Comparison of ENCODE assay signal across 8 cellular contexts in genomic region chr5:66987949-66988838, GRCh38.
DNase-seq lines count a peak whose midpoint lies in the region; ATAC-seq, FAIRE-seq and TF ChIP-seq lines count a peak whose summit lies in the region.

No MANE protein-coding gene starts in this region.

- no peak overlapping the region for H2AFZ ChIP-seq in K562 (ENCODE audit: low read depth, low read length)

- TF ChIP-seq RAD21 in K562 (CRISPR knock-in tag; conservative IDR thresholded peaks at IDR 0.05 in 1 of 2, IDR thresholded peaks at IDR 0.05 in 1 of 2) = peak; percentile 69 to 82

- CTCF ChIA-PET in K562 (lab: Yijun Ruan, JAX; ENCODE audit: low intra/inter-chr PET ratio) = interaction anchor here (0.6 to 1.5 kb wide), 3 partner anchors 26 to 221 kb away, joined by 3 to 5 read pairs (median 4); no protein-coding TSS in a partner anchor

- TF ChIP-seq EP300 in K562 (IDR thresholded peaks at IDR 0.05; ENCODE audit: low read length) = no peak

- no TSS peak for BruUV-seq in K562 (replicated peaks; lab: Mats Ljungman, UMichigan)

- no peaks in the 10 kb centered on the region for H3K9me3 ChIP-seq in K562 (replicated peaks; ENCODE audit: control insufficient read depth, insufficient read depth, low read depth, low read length)

- H3K9ac ChIP-seq in K562 (ENCODE audit: insufficient read depth in 1 of 2, low read depth in 2 of 2, low read length in 2 of 2) = no peak overlapping the region

- no peaks in the 10 kb centered on the region for H3K79me2 ChIP-seq in K562 (ENCODE audit: control insufficient read depth, insufficient read depth, low read length)

- no peak overlapping the region for H3K4me3 ChIP-seq in K562

- H3K9me1 ChIP-seq in K562 (ENCODE audit: control insufficient read depth, insufficient read depth, low read length) = no peaks in the 10 kb centered on the region

- no peaks in the 10 kb centered on the region for H4K20me1 ChIP-seq in K562 (replicated peaks; ENCODE audit: control insufficient read depth, insufficient read depth, low read length)

- H3K4me2 ChIP-seq in K562 (ENCODE audit: insufficient read depth, low read length) = no peak overlapping the region

- no peak overlapping the region for H3K27ac ChIP-seq in K562 (ENCODE audit: extremely low read depth, low read depth, low read length)

- TF ChIP-seq POLR2A in K562 (conservative IDR thresholded peaks at IDR 0.05) = no peak

- ATAC-seq in GM21390 (IDR thresholded peaks at IDR 0.05; ENCODE audit: unreplicated experiment) (peak; percentile 55), K562 (peak; percentile 82), GM18519 (IDR thresholded peaks at IDR 0.05; ENCODE audit: low FRiP score, unreplicated experiment) (no peak), HG03135 (IDR thresholded peaks at IDR 0.05; ENCODE audit: unreplicated experiment) (no peak)

- DNase-seq in DMS 273 treated with DMSO at 0.1 percent for 48 hours (lab: John Stamatoyannopoulos, UW) = peak; percentile 41
- peak; percentile 48 for DNase-seq in NCI-H1694 (lab: John Stamatoyannopoulos, UW)
- peak; percentile 30 to 55 (median 42) for DNase-seq in K562 (ENCODE audit: extremely low read depth in 1 of 4, low spot score in 3 of 4)
- DNase-seq in kidney glomerular epithelial cell (lab: John Stamatoyannopoulos, UW) = peak; percentile 13
- DNase-seq in HPDE6-E6E7 (ENCODE audit: extremely low spot score) = no peak

- 30% methylated on average over 3 of the region's 3 CpGs for WGBS in K562 (ENCODE audit: insufficient coverage, low coverage, missing lambda C conversion rate)

- intact Hi-C loops in K562 (cut with micrococcal nuclease) = loop anchor here (1.0 to 5.0 kb wide), 2 partner anchors 161 to 219 kb away; no protein-coding TSS in a partner anchor

- in situ Hi-C loops in K562 (cut with MboI) = no loop called here

- POLR2A ChIA-PET in K562 (lab: Yijun Ruan, JAX) = interaction anchor here (1.1 kb wide), 1 partner anchor 27 kb away, joined by 3 read pairs; no protein-coding TSS in a partner anchor

- H3K36me3 ChIP-seq in K562 (ENCODE audit: control insufficient read depth, insufficient read depth, low read length) = no peaks in the 10 kb centered on the region

- peaks cover 0 to 9% of the 10 kb centered on the region in 2 experiments; a peak in 2 of 5 replicates for H3K27me3 ChIP-seq in K562 (ENCODE audit: control insufficient read depth in 2 of 2, insufficient read depth in 2 of 2, low read length in 2 of 2)

- no peaks in the 10 kb centered on the region for H3K4me1 ChIP-seq in K562 (replicated peaks in 1 of 2; ENCODE audit: control insufficient read depth in 2 of 2, insufficient read depth in 2 of 2, low read length in 2 of 2)

- peak; percentile 85 for FAIRE-seq in K562 (lab: Jason Lieb, UNC)

- peak; percentile 48 to 77 (median 71); a peak in 5 of 6 replicates for TF ChIP-seq CTCF in K562 (IDR thresholded peaks at IDR 0.05 in 2 of 3, conservative IDR thresholded peaks at IDR 0.05 in 1 of 3; ENCODE audit: insufficient read depth in 2 of 3, low read depth in 1 of 3, low read length in 3 of 3)

TF ChIP-seq in K562, 482 proteins besides CTCF, POLR2A, EP300 and RAD21:
- TF ChIP-seq MNT (conservative IDR thresholded peaks at IDR 0.05) = 0 out of 4 replicates have a peak, but pooled peaks of 1 of the 2 experiments have one; percentile 30
- TF ChIP-seq FOXJ2 (tag; IDR thresholded peaks at IDR 0.05) = 0 out of 2 replicates have a peak, but pooled peaks have one; percentile 21
- TF ChIP-seq BCOR (IDR thresholded peaks at IDR 0.05) = 0 out of 2 replicates have a peak, but pooled peaks have one; percentile 19
- TF ChIP-seq, protein P1, sequence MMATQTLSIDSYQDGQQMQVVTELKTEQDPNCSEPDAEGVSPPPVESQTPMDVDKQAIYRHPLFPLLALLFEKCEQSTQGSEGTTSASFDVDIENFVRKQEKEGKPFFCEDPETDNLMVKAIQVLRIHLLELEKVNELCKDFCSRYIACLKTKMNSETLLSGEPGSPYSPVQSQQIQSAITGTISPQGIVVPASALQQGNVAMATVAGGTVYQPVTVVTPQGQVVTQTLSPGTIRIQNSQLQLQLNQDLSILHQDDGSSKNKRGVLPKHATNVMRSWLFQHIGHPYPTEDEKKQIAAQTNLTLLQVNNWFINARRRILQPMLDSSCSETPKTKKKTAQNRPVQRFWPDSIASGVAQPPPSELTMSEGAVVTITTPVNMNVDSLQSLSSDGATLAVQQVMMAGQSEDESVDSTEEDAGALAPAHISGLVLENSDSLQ (IDR thresholded peaks at IDR 0.05) = 0 out of 2 replicates have a peak, but pooled peaks have one; percentile 38
- TF ChIP-seq ZNF76 (CRISPR knock-in tag; IDR thresholded peaks at IDR 0.05; ENCODE audit: borderline replicate concordance) = no peak
- TF ChIP-seq BHLHE40 (IDR thresholded peaks at IDR 0.05; ENCODE audit: low read length) = peak; percentile 69
- no peak for TF ChIP-seq ARHGAP35 (IDR thresholded peaks at IDR 0.05; ENCODE audit: partially characterized antibody)
- peak; percentile 20; the same call in 1 of the 2 replicates for TF ChIP-seq SMC3 (conservative IDR thresholded peaks at IDR 0.05; ENCODE audit: insufficient read depth, low read depth, low read length)
- 0 out of 2 replicates have a peak, but pooled peaks have one; percentile 37 for TF ChIP-seq MYC (IDR thresholded peaks at IDR 0.05; ENCODE audit: low read depth, low read length)
- TF ChIP-seq MYC (CRISPR knock-in tag; IDR thresholded peaks at IDR 0.05; ENCODE audit: borderline replicate concordance, low read depth) = no peak
- TF ChIP-seq ZEB2 (IDR thresholded peaks at IDR 0.05) = no peak
- peak; percentile 51; the same call in 1 of the 2 replicates for TF ChIP-seq DEAF1 (CRISPR knock-in tag; IDR thresholded peaks at IDR 0.05)
- TF ChIP-seq RBM25 (IDR thresholded peaks at IDR 0.05; ENCODE audit: low read depth, low read length, severe bottlenecking) = peak; percentile 79

Comparison
In these comparisons a context has a peak if more than half of its experiments do, and no peak if none do; other contexts are left out.
1. ATAC-seq: peak in GM21390 (single experiment) and K562 (single experiment); none in GM18519 (single experiment) and HG03135 (single experiment).